In the genomic region with DNA sequence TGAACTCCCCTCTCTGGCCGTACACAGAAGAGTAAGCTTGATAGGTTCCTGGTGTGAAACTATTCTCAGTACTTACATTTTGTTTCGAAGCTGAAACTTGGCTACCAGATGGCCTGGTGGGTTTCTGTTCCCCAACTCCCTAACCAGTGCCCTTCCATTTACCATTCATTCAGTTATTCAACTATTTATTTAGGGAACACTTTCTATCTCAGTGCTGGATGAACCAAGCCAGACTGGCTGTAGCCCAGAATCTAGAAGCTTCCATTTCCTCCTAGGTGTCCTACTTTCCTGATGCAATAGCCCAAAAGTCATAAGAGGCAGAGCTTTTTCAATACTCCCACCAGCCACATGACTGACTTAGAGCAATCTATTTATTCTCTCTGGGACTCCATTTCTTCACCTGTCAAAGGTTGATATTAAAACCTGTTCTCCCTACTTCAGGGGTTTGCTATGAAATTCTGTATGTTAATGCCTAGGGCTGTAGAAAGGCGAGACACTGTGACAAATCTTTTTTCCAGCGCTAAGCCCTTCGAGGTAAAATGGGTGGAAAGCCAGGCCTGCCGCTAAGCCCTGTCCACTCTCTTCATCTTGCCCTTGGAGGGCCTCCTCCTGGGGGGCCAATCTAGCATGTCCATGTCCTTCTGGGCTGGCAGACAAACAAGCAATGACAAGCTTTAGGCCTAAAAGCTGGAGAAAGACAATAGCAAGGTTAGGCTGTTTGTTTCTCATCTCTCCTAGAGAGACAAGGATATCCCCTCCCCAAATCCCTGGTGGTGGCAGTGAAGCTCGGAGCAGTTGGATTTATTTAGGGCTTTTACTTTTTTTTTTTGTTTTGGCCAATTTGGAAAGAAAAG, we compare ENCODE assay signal across 7 cellular contexts. TPM values are rescaled to one million over a fixed set of nuclear protein-coding genes. Genes with fewer than 3 reads are reported as not detected.
DNase-seq lines count a peak whose midpoint lies in the region; TF ChIP-seq lines count a peak whose summit lies in the region.

No MANE protein-coding gene starts in this region.

- H3K9ac ChIP-seq in MM.1S (ENCODE audit: low read length) = no peak overlapping the region

- no peaks in the 10 kb centered on the region for H3K79me2 ChIP-seq in MM.1S (ENCODE audit: low read length)

- no peak for TF ChIP-seq CTCF in GM13977 (IDR thresholded peaks at IDR 0.05; ENCODE audit: extremely low read depth, insufficient read depth, missing control alignments)
- no peak for TF ChIP-seq CTCF in MM.1S (IDR thresholded peaks at IDR 0.05; ENCODE audit: low read length)

- no peak overlapping the region for H3K4me3 ChIP-seq in MM.1S (ENCODE audit: low read length)

- H3K4me2 ChIP-seq in MM.1S (ENCODE audit: low read depth, low read length) = peak overlapping the region; percentile 15; the same call in 1 of the 2 replicates

- H3K27ac ChIP-seq in MM.1S (ENCODE audit: low read length) (peak overlapping the region; percentile 77), cingulate gyrus (ENCODE audit: low read depth, low read length) (peak overlapping the region; percentile 41)

- DNase-seq in GM13977 (ENCODE audit: low spot score) (peak; percentile 59), MM.1S (no peak), retina (peak; percentile 59), NCI-H146 treated with DMSO at 0.1 percent for 48 hours (lab: John Stamatoyannopoulos, UW; ENCODE audit: unreplicated experiment) (no peak), H4 (ENCODE audit: low spot score) (no peak)
- DNase-seq in stimulated activated CD4-positive, alpha-beta T cell treated with anti-CD3 and anti-CD28 coated beads, Interleukin-15, amount 100 ng/mL, for 24 hours = no peak

- no peaks in the 10 kb centered on the region for H4K20me1 ChIP-seq in MM.1S (ENCODE audit: insufficient read depth, low read length)

- H3K4me1 ChIP-seq in MM.1S (ENCODE audit: low read length) = peaks cover 57% of the 10 kb centered on the region

- no peak overlapping the region for H2AFZ ChIP-seq in MM.1S (ENCODE audit: low read length)

- no peaks in the 10 kb centered on the region for H3K27me3 ChIP-seq in MM.1S (replicated peaks; ENCODE audit: insufficient read depth, low read length)

- no peaks in the 10 kb centered on the region for H3K9me3 ChIP-seq in MM.1S (replicated peaks; ENCODE audit: insufficient read depth, low read length)

- no peaks in the 10 kb centered on the region for H3K36me3 ChIP-seq in MM.1S (replicated peaks; ENCODE audit: insufficient read depth, low read length)

- in situ Hi-C loops in GM13977 (cut with MboI; ENCODE audit: low pct_unique_long_range_greater_than_20kb, low sequenced_read_pairs, unreplicated experiment) = no loop called here

- H3K9me2 ChIP-seq in MM.1S (replicated peaks; ENCODE audit: insufficient read depth, low read length) = no peaks in the 10 kb centered on the region

- peaks cover 47% of the 10 kb centered on the region for H3F3A ChIP-seq in MM.1S (ENCODE audit: insufficient read depth, low read length)

RNA-seq across cellular contexts. Expression of a gene that starts 8.2 kb away (rescaled TPM):
- 8.7 and 17.5 TPM in 2 replicates for total RNA-seq in H4 (2014; rRNA removed; shearing (Covaris generic))

Comparison
In these comparisons a context has a peak if more than half of its experiments do, and no peak if none do; other contexts are left out.
1. DNase-seq: peak in GM13977 (single experiment) and retina (single experiment); none in MM.1S (single experiment), stimulated activated CD4-positive, alpha-beta T cell treated with anti-CD3 and anti-CD28 coated beads, Interleukin-15, amount 100 ng/mL, for 24 hours (single experiment), NCI-H146 treated with DMSO at 0.1 percent for 48 hours (single experiment) and H4 (single experiment).